Comparison of ENCODE assay signal across 9 cellular contexts in the genomic region with DNA sequence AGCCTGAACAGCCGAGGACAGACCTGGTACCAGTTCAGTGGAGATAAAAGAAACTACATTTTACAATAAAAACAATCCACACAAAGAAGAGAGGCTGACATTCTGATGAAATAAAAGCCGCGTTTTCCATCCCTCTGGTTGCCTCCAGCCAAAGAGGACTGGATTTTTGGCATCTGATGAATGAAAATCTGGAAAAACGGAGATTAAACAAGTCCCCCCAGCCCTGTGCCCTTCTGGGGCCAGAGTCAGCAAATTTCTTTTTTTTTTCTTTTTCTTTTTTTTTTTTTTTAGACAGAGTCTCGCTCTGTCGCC.
"Had no signal": no experiment of that assay in that cellular context is flagged by ENCODE, and none has a peak within 500 bp of the region (broad histone marks: within the 10 kb centered on the region; RNA-seq: fewer than 3 reads in every experiment).

No MANE protein-coding gene starts in this region.

- H3K4me1 ChIP-seq: HAP-1 had no signal

- DNase-seq: GM23248, GOT3, H7, HFFc6, IMR-90, KG1 had no signal

- H3K27ac Mint-ChIP-seq: HFFc6 had no signal

- H3K4me3 ChIP-seq: GM23248, HAP-1, K562 had no signal

- H3K27ac ChIP-seq: GM23248 had no signal

- ATAC-seq: HCT116, K562 had no signal

- H3K36me3 ChIP-seq: HAP-1 had no signal

- H3K9me3 ChIP-seq: HAP-1 had no signal

- H2AFZ ChIP-seq: GM23248 had no signal

- H3K4me3 Mint-ChIP-seq: HFFc6 had no signal

- H3K9ac ChIP-seq: GM23248 had no signal
